ENCODE assay signal across 23 cellular contexts in the genomic region with DNA sequence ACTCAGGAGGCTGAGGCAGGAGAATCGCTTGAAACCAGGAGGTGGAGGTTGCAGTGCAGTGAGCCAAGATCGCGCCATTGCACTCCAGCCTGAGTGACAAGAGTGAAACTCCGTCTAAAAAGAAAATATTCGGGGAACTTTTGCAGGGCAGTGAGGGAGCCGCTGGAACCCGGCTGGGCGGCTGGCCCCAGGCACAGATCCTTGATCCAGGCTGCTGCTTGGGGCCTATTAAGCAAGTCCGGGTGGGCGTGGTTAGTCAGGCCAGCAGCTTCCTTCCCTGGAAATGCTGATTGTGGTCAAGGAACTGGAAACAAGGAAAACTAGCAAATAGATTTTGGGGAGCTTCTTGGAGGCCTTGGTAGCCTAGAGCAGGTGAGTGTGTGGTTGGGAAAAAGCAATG. TPM values are rescaled to one million over a fixed set of nuclear protein-coding genes. Genes with fewer than 3 reads are reported as not detected.
DNase-seq lines count a peak whose midpoint lies in the region; ATAC-seq and TF ChIP-seq lines count a peak whose summit lies in the region.
"Had no signal": no experiment of that assay in that cellular context is flagged by ENCODE, and none has a peak within 500 bp of the region (broad histone marks: within the 10 kb centered on the region; RNA-seq: fewer than 3 reads in every experiment).

No MANE protein-coding gene starts in this region.

- DNase-seq in left ventricle myocardium inferior (no peak), heart right ventricle (no peak), caudate nucleus (lab: John Stamatoyannopoulos, UW) (no peak), memory B cell (ENCODE audit: low spot score in 2 of 2) (no peak), upper lobe of right lung (no peak), medulla oblongata (ENCODE audit: extremely low spot score) (no peak), LoVo (ENCODE audit: low spot score) (no peak)
- DNase-seq: HFFc6, KG1, MM.1S, NCI-H1048, NCI-H1417, NCI-H1694, NCI-H69, SHP77 had no signal

- peak overlapping the region; percentile 63 for H3K27ac ChIP-seq in left ventricle myocardium inferior (replicated peaks)
- peak overlapping the region in 3 of 10 donors; percentile 15 to 45 (median 20) for H3K27ac ChIP-seq in heart right ventricle
- H3K27ac ChIP-seq in caudate nucleus (ENCODE audit: low read depth, low read length): peak overlapping the region; percentile 85
- no peak overlapping the region for H3K27ac ChIP-seq in upper lobe of right lung
- H3K27ac ChIP-seq: 22Rv1, RWPE1 had no signal

- H3K27me3 Mint-ChIP-seq in memory B cell: no peaks in the 10 kb centered on the region
- H3K27me3 Mint-ChIP-seq: B cell had no signal

- H3K27me3 ChIP-seq in left ventricle myocardium inferior (ENCODE audit: low read depth) (no peaks in the 10 kb centered on the region), heart right ventricle (no peaks in the 10 kb centered on the region), upper lobe of right lung (no peaks in the 10 kb centered on the region)

- 92 to 93% methylated on average over 10 of the region's 10 CpGs for WGBS in heart right ventricle, 2 donors

- peaks cover 10% of the 10 kb centered on the region for H3K4me1 Mint-ChIP-seq in memory B cell
- H3K4me1 Mint-ChIP-seq: CD14-positive monocyte had no signal

- H3K4me3 ChIP-seq in left ventricle myocardium inferior (no peak overlapping the region), heart right ventricle (no peak overlapping the region), upper lobe of right lung (no peak overlapping the region)
- H3K4me3 ChIP-seq: GM23338, HAP-1 had no signal

- peaks cover 25% of the 10 kb centered on the region for H3K36me3 Mint-ChIP-seq in memory B cell

- intact Hi-C loops in left ventricle myocardium inferior (cut with micrococcal nuclease): no loop called here
- intact Hi-C loops in heart right ventricle (cut with DNase I): no loop called here
- intact Hi-C loops in upper lobe of right lung (cut with DNase I): no loop called here

- no peak for ATAC-seq in heart right ventricle
- no peak for ATAC-seq in memory B cell (ENCODE audit: low read depth)
- peak; percentile 16 for ATAC-seq in upper lobe of right lung
- no peak for ATAC-seq in GM19324 (IDR thresholded peaks at IDR 0.05; ENCODE audit: low FRiP score, unreplicated experiment)
- ATAC-seq: GM23338, Panc1 had no signal

- no peaks in the 10 kb centered on the region for H3K9me3 Mint-ChIP-seq in memory B cell
- H3K9me3 Mint-ChIP-seq: GM23338, HFFc6 had no signal

- peak overlapping the region; percentile 73 for H3K27ac Mint-ChIP-seq in memory B cell
- H3K27ac Mint-ChIP-seq: GM23338, HFFc6 had no signal

- no peaks in the 10 kb centered on the region for H3K9me3 ChIP-seq in left ventricle myocardium inferior (replicated peaks)
- no peaks in the 10 kb centered on the region for H3K9me3 ChIP-seq in heart right ventricle
- H3K9me3 ChIP-seq in upper lobe of right lung: no peaks in the 10 kb centered on the region
- H3K9me3 ChIP-seq: HAP-1 had no signal

- no peak overlapping the region for H3K4me3 Mint-ChIP-seq in memory B cell
- H3K4me3 Mint-ChIP-seq: B cell, CD14-positive monocyte, GM23338, HFFc6 had no signal

- H3K36me3 ChIP-seq in left ventricle myocardium inferior: peaks cover 92% of the 10 kb centered on the region
- H3K36me3 ChIP-seq in heart right ventricle: peaks cover 8 to 100% (median 69%) of the 10 kb centered on the region in 9 donors
- peaks cover 97% of the 10 kb centered on the region for H3K36me3 ChIP-seq in upper lobe of right lung

- H3K4me1 ChIP-seq in left ventricle myocardium inferior (peaks cover 54% of the 10 kb centered on the region), heart right ventricle (peaks cover 0 to 34% (median 22%) of the 10 kb centered on the region in 9 donors), upper lobe of right lung (peaks cover 11% of the 10 kb centered on the region)
- H3K4me1 ChIP-seq: HAP-1 had no signal

- TF ChIP-seq CTCF in left ventricle myocardium inferior (IDR thresholded peaks at IDR 0.05; ENCODE audit: borderline replicate concordance): no peak
- no peak for TF ChIP-seq CTCF in heart right ventricle (IDR thresholded peaks at IDR 0.05)
- TF ChIP-seq CTCF in upper lobe of right lung (IDR thresholded peaks at IDR 0.05): no peak

RNA-seq across cellular contexts. Expression of a gene that starts 17.9 kb away (rescaled TPM):
- total RNA-seq in left ventricle myocardium inferior: 2.0 TPM
- total RNA-seq in heart right ventricle: 10 to 100 TPM in 1 of 10 donors, 1 to 10 TPM in 6, under 1 TPM in 3; 0.66 to 10.0 (median 1.6) TPM
- polyA plus RNA-seq in heart right ventricle: 1 to 10 TPM; 1.4 to 9.3 TPM
- total RNA-seq in upper lobe of right lung: 28.3 TPM

RNA-seq across cellular contexts. Expression of a gene that starts 29.2 kb away (rescaled TPM):
- total RNA-seq in left ventricle myocardium inferior: 102 TPM
- 100 to 1,000 TPM in 3 of 10 donors, 10 to 100 TPM in 7; 60.3 to 178 (median 83.7) TPM for total RNA-seq in heart right ventricle
- polyA plus RNA-seq in heart right ventricle: 100 to 1,000 TPM; 237 to 600 TPM
- total RNA-seq in upper lobe of right lung: 389 TPM

RNA-seq across cellular contexts. Expression of a gene that starts 37.8 kb away (rescaled TPM):
- total RNA-seq in left ventricle myocardium inferior (72.1 TPM), heart right ventricle (100 to 1,000 TPM in 3 of 10 donors, 10 to 100 TPM in 7; 80.8 to 110 (median 96.0) TPM), upper lobe of right lung (162 TPM)
- 10 to 100 TPM; 44.9 to 47.9 TPM for polyA plus RNA-seq in heart right ventricle

RNA-seq across cellular contexts. Expression of a gene that starts 40.0 kb away (rescaled TPM):
- total RNA-seq in left ventricle myocardium inferior (71.0 TPM), heart right ventricle (10 to 100 TPM; 36.4 to 65.6 (median 52.3) TPM), upper lobe of right lung (54.9 TPM)
- 100 to 1,000 TPM in 1 of 2 donors, 10 to 100 TPM in 1; 62.2 to 118 TPM for polyA plus RNA-seq in heart right ventricle
